ENCODE assay signal across 1 cellular context in genomic region chrX:115563633-115564182, GRCh38.
TF ChIP-seq lines count a peak whose summit lies in the region.

No MANE protein-coding gene starts in this region.

TF ChIP-seq in liver, 16 proteins besides CTCF, POLR2A, EP300 and RAD21 (continued from another document):
- TF ChIP-seq, protein P1, sequence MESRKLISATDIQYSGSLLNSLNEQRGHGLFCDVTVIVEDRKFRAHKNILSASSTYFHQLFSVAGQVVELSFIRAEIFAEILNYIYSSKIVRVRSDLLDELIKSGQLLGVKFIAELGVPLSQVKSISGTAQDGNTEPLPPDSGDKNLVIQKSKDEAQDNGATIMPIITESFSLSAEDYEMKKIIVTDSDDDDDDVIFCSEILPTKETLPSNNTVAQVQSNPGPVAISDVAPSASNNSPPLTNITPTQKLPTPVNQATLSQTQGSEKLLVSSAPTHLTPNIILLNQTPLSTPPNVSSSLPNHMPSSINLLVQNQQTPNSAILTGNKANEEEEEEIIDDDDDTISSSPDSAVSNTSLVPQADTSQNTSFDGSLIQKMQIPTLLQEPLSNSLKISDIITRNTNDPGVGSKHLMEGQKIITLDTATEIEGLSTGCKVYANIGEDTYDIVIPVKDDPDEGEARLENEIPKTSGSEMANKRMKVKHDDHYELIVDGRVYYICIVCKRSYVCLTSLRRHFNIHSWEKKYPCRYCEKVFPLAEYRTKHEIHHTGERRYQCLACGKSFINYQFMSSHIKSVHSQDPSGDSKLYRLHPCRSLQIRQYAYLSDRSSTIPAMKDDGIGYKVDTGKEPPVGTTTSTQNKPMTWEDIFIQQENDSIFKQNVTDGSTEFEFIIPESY (IDR thresholded peaks at IDR 0.05): no peak
- TF ChIP-seq EGR1 (IDR thresholded peaks at IDR 0.05; ENCODE audit: low read depth in 2 of 2): no peak
- TF ChIP-seq FOXA2 (IDR thresholded peaks at IDR 0.05): no peak
- TF ChIP-seq SP1 (IDR thresholded peaks at IDR 0.05): no peak
